ENCODE assay signal across 17 cellular contexts in genomic region chr2:188721231-188721630, GRCh38.
"Had no signal": no experiment of that assay in that cellular context is flagged by ENCODE, and none has a peak within 500 bp of the region (broad histone marks: within the 10 kb centered on the region; RNA-seq: fewer than 3 reads in every experiment).

No MANE protein-coding gene starts in this region.

- H3K27ac ChIP-seq: brain microvascular endothelial cell, lower lobe of right lung, spleen had no signal

- H3K27me3 ChIP-seq: brain microvascular endothelial cell, spleen had no signal

- H3K4me3 Mint-ChIP-seq: activated B cell treated with CpG ODN at 0.5 μM for 24 hours; activated T-cell treated with anti-CD3 and anti-CD28 coated beads, Interleukin-2, amount 50 U/mL, for 4 hours; natural killer cell; type B pancreatic cell had no signal

- H3K9me3 Mint-ChIP-seq: activated naive CD4-positive, alpha-beta T cell treated with anti-CD3 and anti-CD28 coated beads, Interleukin-2, amount 50 U/mL, for 72 hours; type B pancreatic cell had no signal

- H3K36me3 Mint-ChIP-seq: activated naive CD4-positive, alpha-beta T cell treated with anti-CD3 and anti-CD28 coated beads, Interleukin-2, amount 50 U/mL, for 72 hours; type B pancreatic cell had no signal

- ATAC-seq: activated naive CD4-positive, alpha-beta T cell treated with anti-CD3 and anti-CD28 coated beads, Interleukin-2, amount 50 U/mL, for 72 hours; activated T-cell treated with anti-CD3 and anti-CD28 coated beads, Interleukin-2, amount 50 U/mL, for 4 hours; esophagus mucosa; natural killer cell; right cardiac atrium had no signal

- H3K27ac Mint-ChIP-seq: activated B cell treated with CpG ODN at 0.5 μM for 24 hours; activated naive CD4-positive, alpha-beta T cell treated with anti-CD3 and anti-CD28 coated beads, Interleukin-2, amount 50 U/mL, for 72 hours; natural killer cell; progenitor cell of endocrine pancreas; type B pancreatic cell had no signal

- H3K9me3 ChIP-seq: lower lobe of right lung had no signal

- DNase-seq: activated B cell treated with CpG ODN at 0.5 μM for 24 hours; activated effector memory CD4-positive, alpha-beta T cell treated with anti-CD3 and anti-CD28 coated beads, Interleukin-2, amount 50 U/mL, for 16 hours; activated T-cell treated with anti-CD3 and anti-CD28 coated beads, Interleukin-2, amount 50 U/mL, for 4 hours; brain microvascular endothelial cell; hippocampal formation; left cardiac atrium; lower lobe of right lung; natural killer cell; nucleus accumbens; right cardiac atrium; spleen; stimulated activated naive CD4-positive, alpha-beta T cell; T-helper 2 cell had no signal

- H3K4me1 ChIP-seq: lower lobe of right lung, spleen had no signal

- H3K4me3 ChIP-seq: lower lobe of right lung, spleen had no signal

- H3K36me3 ChIP-seq: brain microvascular endothelial cell, lower lobe of right lung, spleen had no signal

- H3K4me1 Mint-ChIP-seq: activated B cell treated with CpG ODN at 0.5 μM for 24 hours, natural killer cell had no signal

- H3K27me3 Mint-ChIP-seq: activated B cell treated with CpG ODN at 0.5 μM for 24 hours, progenitor cell of endocrine pancreas, type B pancreatic cell had no signal
